ENCODE assay signal across 9 cellular contexts in the genomic region with DNA sequence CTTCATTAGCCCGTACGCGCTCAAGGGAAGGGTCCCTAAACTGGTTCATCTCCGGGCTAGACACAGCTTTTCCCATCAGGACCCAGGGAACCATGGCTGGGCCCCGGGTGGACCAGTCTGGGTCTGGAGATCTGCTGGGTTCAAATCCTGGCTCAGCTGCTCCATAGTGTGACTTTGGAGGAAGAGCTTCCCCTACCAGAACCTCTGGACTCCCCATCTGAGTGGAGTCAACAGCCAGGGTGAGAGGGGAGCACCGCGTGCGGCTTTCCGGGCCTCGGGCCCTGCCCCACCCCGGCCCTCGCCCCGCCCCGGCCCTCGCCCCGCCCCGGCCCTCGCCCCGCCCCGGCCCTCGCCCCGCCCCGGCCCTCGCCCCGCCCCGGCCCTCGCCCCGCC. TPM values are rescaled to one million over a fixed set of nuclear protein-coding genes. Genes with fewer than 3 reads are reported as not detected.
DNase-seq lines count a peak whose midpoint lies in the region; ATAC-seq and TF ChIP-seq lines count a peak whose summit lies in the region.
"Had no signal": no experiment of that assay in that cellular context is flagged by ENCODE, and none has a peak within 500 bp of the region (broad histone marks: within the 10 kb centered on the region; RNA-seq: fewer than 3 reads in every experiment).

No MANE protein-coding gene starts in this region.

- no peaks in the 10 kb centered on the region for H3K27me3 ChIP-seq in SU-DHL-6 (ENCODE audit: low read length)
- H3K27me3 ChIP-seq in subcutaneous abdominal adipose tissue (ENCODE audit: control insufficient read depth in 5 of 5, insufficient read depth in 4 of 5, low read length in 5 of 5) = peaks cover 0 to 11% (median 0%) of the 10 kb centered on the region in 5 donors

- TF ChIP-seq CTCF in SU-DHL-6 (IDR thresholded peaks at IDR 0.05; ENCODE audit: insufficient read depth, low read length, poor library complexity, severe bottlenecking) = no peak

- intact Hi-C loops in Right ventricle myocardium superior (cut with DNase I) = no loop called here

- ATAC-seq in Right ventricle myocardium superior (ENCODE audit: poor library complexity) = no peak
- no peak for ATAC-seq in GM18861 (IDR thresholded peaks at IDR 0.05; ENCODE audit: unreplicated experiment)
- no peak for ATAC-seq in GM19035 (IDR thresholded peaks at IDR 0.05; ENCODE audit: unreplicated experiment)
- ATAC-seq in HG03469 (IDR thresholded peaks at IDR 0.05; ENCODE audit: unreplicated experiment) = no peak

- H3K4me3 ChIP-seq in SU-DHL-6 (ENCODE audit: insufficient read depth, low read length, poor library complexity, severe bottlenecking) (peak overlapping the region; percentile 41), subcutaneous abdominal adipose tissue (ENCODE audit: low read depth in 1 of 5, low read length in 5 of 5) (peak overlapping the region in 4 of 5 donors; percentile 5 to 74 (median 40))

- DNase-seq in activated CD8-positive, alpha-beta memory T cell treated with anti-CD3 and anti-CD28 coated beads for 24 hours = peak; percentile 62
- DNase-seq in activated CD8-positive, alpha-beta memory T cell treated with anti-CD3 and anti-CD28 coated beads, Interleukin-2, amount 50 U/mL, for 4 hours = no peak
- peak; percentile 62 for DNase-seq in Right ventricle myocardium superior
- DNase-seq: NK-92 treated with Interleukin-12 subunit alpha and Interleukin-12 subunit beta, amount 100 ng/mL, for 24 hours had no signal

- H3K27ac ChIP-seq in SU-DHL-6 (ENCODE audit: low read depth, low read length) (no peak overlapping the region), subcutaneous abdominal adipose tissue (ENCODE audit: low read depth, low read length) (no peak overlapping the region)

- H3K4me2 ChIP-seq in SU-DHL-6 (ENCODE audit: low read depth, low read length, poor library complexity, severe bottlenecking) = peak overlapping the region; percentile 57

- H3K36me3 ChIP-seq in SU-DHL-6 (ENCODE audit: low read length) = no peaks in the 10 kb centered on the region
- no peaks in the 10 kb centered on the region for H3K36me3 ChIP-seq in subcutaneous abdominal adipose tissue (ENCODE audit: control insufficient read depth in 5 of 5, insufficient read depth in 5 of 5, low read length in 5 of 5)

- H2AFZ ChIP-seq in SU-DHL-6 (ENCODE audit: low read depth, low read length, severe bottlenecking) = peak overlapping the region; percentile 72

- peaks cover 4 to 26% (median 22%) of the 10 kb centered on the region in 5 donors for H3K4me1 ChIP-seq in subcutaneous abdominal adipose tissue (ENCODE audit: control insufficient read depth in 5 of 5, insufficient read depth in 5 of 5, low read length in 5 of 5)

- H3K79me2 ChIP-seq in SU-DHL-6 (ENCODE audit: insufficient read depth, low read length) = no peaks in the 10 kb centered on the region

- H3K9me2 ChIP-seq in SU-DHL-6 (replicated peaks; ENCODE audit: insufficient read depth, low read length) = no peaks in the 10 kb centered on the region

- no peak overlapping the region for H3K9ac ChIP-seq in SU-DHL-6 (ENCODE audit: low read length)
- H3K9ac ChIP-seq in subcutaneous abdominal adipose tissue (ENCODE audit: low read length in 5 of 5) = peak overlapping the region in 2 of 5 donors; percentile 44 to 53

- no peaks in the 10 kb centered on the region for H3F3A ChIP-seq in SU-DHL-6 (ENCODE audit: insufficient read depth)

- no peaks in the 10 kb centered on the region for H4K20me1 ChIP-seq in SU-DHL-6 (ENCODE audit: low read depth, low read length)

- H3K9me3 ChIP-seq in SU-DHL-6 (ENCODE audit: insufficient read depth, low read length) = no peaks in the 10 kb centered on the region
- H3K9me3 ChIP-seq in subcutaneous abdominal adipose tissue (ENCODE audit: control insufficient read depth in 5 of 5, low read length in 5 of 5) = no peaks in the 10 kb centered on the region

RNA-seq across cellular contexts. Expression of a gene that starts 41.2 kb away (rescaled TPM):
- total RNA-seq in Right ventricle myocardium superior = 0.46 TPM
